ENCODE assay signal across 24 cellular contexts in genomic region chr13:77370888-77371287, GRCh38.
"Had no signal": no experiment of that assay in that cellular context is flagged by ENCODE, and none has a peak within 500 bp of the region (broad histone marks: within the 10 kb centered on the region; RNA-seq: fewer than 3 reads in every experiment).

No MANE protein-coding gene starts in this region.

- H3K4me3 ChIP-seq: left lung, lung, mucosa of descending colon, ovary, right atrium auricular region, skin epidermis, stomach, testis, thyroid gland, transverse colon, upper lobe of left lung had no signal

- DNase-seq: hippocampal formation; kidney glomerular epithelial cell; left cardiac atrium; left lung; midbrain; mucosa of descending colon; naive thymus-derived CD4-positive, alpha-beta T cell; ovary; stimulated activated CD4-positive, alpha-beta T cell treated with anti-CD3 and anti-CD28 coated beads, Interleukin-12 subunit alpha, Interleukin-12 subunit beta, amount 100 ng/mL, for 4 hours; stimulated activated CD4-positive, alpha-beta T cell treated with anti-CD3 and anti-CD28 coated beads, Interleukin-15, amount 100 ng/mL, for 24 hours; stimulated activated CD4-positive, alpha-beta T cell treated with anti-CD3 and anti-CD28 coated beads, Interleukin-2, amount 100 ng/mL, for 24 hours; stimulated activated CD4-positive, alpha-beta T cell treated with anti-CD3 and anti-CD28 coated beads, Interleukin-4, amount 100 ng/mL, for 1 hour; stimulated activated naive B cell treated with anti-CD40 and anti-IgM and Interleukin-4, amounts not matched to agents 10 μg/mL and 1 μg/mL and 100 μg/mL, for 72 hours; stimulated activated naive CD8-positive, alpha-beta T cell treated with anti-CD3 and anti-CD28 coated beads, Interleukin-15, Interleukin-2, amounts not matched to agents 100 U/mL and 50 U/mL, for 24 hours; stomach; testis; thyroid gland; transverse colon; upper lobe of left lung had no signal

- H3K4me1 ChIP-seq: left lung, right atrium auricular region, stomach, testis, thyroid gland, transverse colon, upper lobe of left lung had no signal

- ATAC-seq: left cardiac atrium; left lung; mucosa of descending colon; naive thymus-derived CD4-positive, alpha-beta T cell; natural killer cell treated with Interleukin-12 subunit alpha and Interleukin-12 subunit beta and Interleukin-15 and Interleukin-18, amount 100 ng/mL, for 72 hours; sciatic nerve; stimulated activated naive B cell treated with anti-CD40 and anti-IgM and Interleukin-4, amounts not matched to agents 10 μg/mL and 1 μg/mL and 100 μg/mL, for 72 hours; stimulated activated naive CD8-positive, alpha-beta T cell treated with anti-CD3 and anti-CD28 coated beads, Interleukin-15, Interleukin-2, amounts not matched to agents 100 U/mL and 50 U/mL, for 24 hours had no signal

- H3K9me3 ChIP-seq: left lung, mucosa of descending colon, ovary, right atrium auricular region, stomach, testis, thyroid gland, transverse colon, upper lobe of left lung had no signal

- H3K27ac ChIP-seq: left lung, ovary, right atrium auricular region, skin epidermis, stomach, testis, thyroid gland, transverse colon, upper lobe of left lung had no signal

- H3K36me3 ChIP-seq: left lung, ovary, right atrium auricular region, stomach, thyroid gland, transverse colon, upper lobe of left lung had no signal

- H3K27me3 ChIP-seq: left lung, ovary, right atrium auricular region, stomach, testis, thyroid gland, transverse colon, upper lobe of left lung had no signal
